Comparison of ENCODE assay signal across 9 cellular contexts in the genomic region with DNA sequence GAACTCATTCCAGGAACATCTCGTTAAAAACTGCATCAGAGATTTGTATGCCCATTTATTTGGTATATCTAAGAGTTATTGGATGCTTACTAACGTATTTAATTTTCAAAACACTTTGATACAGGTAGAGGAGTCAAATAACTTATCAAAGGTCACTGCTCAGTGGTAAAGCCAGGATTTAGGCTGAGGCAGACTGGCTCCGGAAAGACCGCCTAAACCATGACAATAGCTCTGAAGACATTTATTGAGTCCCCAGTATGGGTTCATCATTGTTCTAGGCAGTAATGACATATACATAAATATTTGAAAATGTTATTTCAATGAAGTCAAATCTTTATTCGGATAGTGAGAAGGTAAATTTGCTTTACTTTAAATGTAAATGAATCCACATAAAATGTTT. TPM values are rescaled to one million over a fixed set of nuclear protein-coding genes. Genes with fewer than 3 reads are reported as not detected.
A peak's percentile ranks its signal among the peaks of the same experiment; 100 is the strongest.
DNase-seq lines count a peak whose midpoint lies in the region; ATAC-seq and TF ChIP-seq lines count a peak whose summit lies in the region.
"Had no signal": no experiment of that assay in that cellular context is flagged by ENCODE, and none has a peak within 500 bp of the region (broad histone marks: within the 10 kb centered on the region; RNA-seq: fewer than 3 reads in every experiment).

No MANE protein-coding gene starts in this region.

- H3F3A ChIP-seq in smooth muscle cell (ENCODE audit: low read depth), result peaks cover 22% of the 10 kb centered on the region

- H3K4me3 Mint-ChIP-seq in activated T-cell treated with anti-CD3 and anti-CD28 coated beads, Interleukin-2, amount 50 U/mL, for 72 hours, result peak overlapping the region; percentile 99
- peak overlapping the region; percentile 93 for H3K4me3 Mint-ChIP-seq in endodermal cell

- no peaks in the 10 kb centered on the region for H3K27me3 Mint-ChIP-seq in activated T-cell treated with anti-CD3 and anti-CD28 coated beads, Interleukin-2, amount 50 U/mL, for 72 hours (ENCODE audit: low read depth)
- H3K27me3 Mint-ChIP-seq in endodermal cell (ENCODE audit: insufficient read depth), result no peaks in the 10 kb centered on the region

- CTCF ChIA-PET in Panc1 (lab: Charles Lee), result no interaction called here
- CTCF ChIA-PET in RWPE1 (lab: Yijun Ruan, JAX), result no interaction called here

- ATAC-seq in activated T-cell treated with anti-CD3 and anti-CD28 coated beads, Interleukin-2, amount 50 U/mL, for 72 hours (replicated peaks in 1 of 2), result no peak
- no peak for ATAC-seq in Panc1
- no peak for ATAC-seq in GM19324 (IDR thresholded peaks at IDR 0.05; ENCODE audit: low FRiP score, unreplicated experiment)

- intact Hi-C loops in Panc1 (cut with micrococcal nuclease; ENCODE audit: unreplicated experiment), result no loop called here

- H3K9me3 Mint-ChIP-seq in activated T-cell treated with anti-CD3 and anti-CD28 coated beads, Interleukin-2, amount 50 U/mL, for 72 hours, result no peaks in the 10 kb centered on the region
- no peaks in the 10 kb centered on the region for H3K9me3 Mint-ChIP-seq in endodermal cell

- no TSS peak for BruUV-seq in Panc1 (replicated peaks; lab: Mats Ljungman, UMichigan)

- H3K4me2 ChIP-seq in smooth muscle cell, result peak overlapping the region; percentile 88

- H3K4me1 ChIP-seq in Panc1 (ENCODE audit: control insufficient read depth, insufficient read depth, low read length) (peaks cover 12% of the 10 kb centered on the region), endodermal cell (ENCODE audit: control insufficient read depth, insufficient read depth, low read length) (no peaks in the 10 kb centered on the region), smooth muscle cell (ENCODE audit: low read depth) (peaks cover 28% of the 10 kb centered on the region)

- H3K27me3 ChIP-seq in Panc1 (ENCODE audit: control insufficient read depth, insufficient read depth, low read length) (no peaks in the 10 kb centered on the region), endodermal cell (ENCODE audit: control insufficient read depth, insufficient read depth, low read length, poor library complexity, severe bottlenecking) (no peaks in the 10 kb centered on the region), smooth muscle cell (ENCODE audit: low read depth) (no peaks in the 10 kb centered on the region)

- H3K9me3 ChIP-seq in Panc1 (ENCODE audit: control insufficient read depth, insufficient read depth, low read depth, low read length) (no peaks in the 10 kb centered on the region), endodermal cell (ENCODE audit: control insufficient read depth, low read length) (no peaks in the 10 kb centered on the region), smooth muscle cell (replicated peaks; ENCODE audit: low read depth) (no peaks in the 10 kb centered on the region)

- H3K27ac ChIP-seq in Panc1 (ENCODE audit: low read length) (peak overlapping the region; percentile 93), endodermal cell (ENCODE audit: low read depth, low read length) (no peak overlapping the region), smooth muscle cell (ENCODE audit: low read depth) (peak overlapping the region; percentile 93), RWPE1 (no peak overlapping the region)

- H3K9ac ChIP-seq in endodermal cell (ENCODE audit: extremely low read depth, low read length, poor library complexity, severe bottlenecking) (no peak overlapping the region), smooth muscle cell (ENCODE audit: low read depth) (peak overlapping the region; percentile 76)

- H3K36me3 ChIP-seq in Panc1 (ENCODE audit: control insufficient read depth, insufficient read depth, low read length), result no peaks in the 10 kb centered on the region; the same call in none of the 2 replicates
- H3K36me3 ChIP-seq in endodermal cell (ENCODE audit: control insufficient read depth, insufficient read depth, low read length), result no peaks in the 10 kb centered on the region
- no peaks in the 10 kb centered on the region for H3K36me3 ChIP-seq in smooth muscle cell (ENCODE audit: low read depth)

- H3K27ac Mint-ChIP-seq in activated T-cell treated with anti-CD3 and anti-CD28 coated beads, Interleukin-2, amount 50 U/mL, for 72 hours, result peak overlapping the region; percentile 54
- no peak overlapping the region for H3K27ac Mint-ChIP-seq in endodermal cell

- in situ Hi-C loops in Panc1 (cut with HindIII; ENCODE audit: low pct_unique_long_range_greater_than_20kb, low sequenced_read_pairs), result no loop called here

- POLR2A ChIA-PET in Panc1 (lab: Charles Lee), result interaction anchor here (0.6 to 0.9 kb wide), 2 partner anchors 30 to 127 kb away, joined by 3 to 4 read pairs; no protein-coding TSS in a partner anchor
- POLR2A ChIA-PET in RWPE1 (lab: Yijun Ruan, JAX; ENCODE audit: low non-redundant PET), result no interaction called here

- peaks cover 60% of the 10 kb centered on the region for H3K4me1 Mint-ChIP-seq in activated T-cell treated with anti-CD3 and anti-CD28 coated beads, Interleukin-2, amount 50 U/mL, for 72 hours (ENCODE audit: low read depth)
- H3K4me1 Mint-ChIP-seq in endodermal cell, result peaks cover 38% of the 10 kb centered on the region

- peaks cover 19 to 30% of the 10 kb centered on the region in 2 donors for H3K36me3 Mint-ChIP-seq in activated T-cell treated with anti-CD3 and anti-CD28 coated beads, Interleukin-2, amount 50 U/mL, for 72 hours (ENCODE audit: insufficient read depth in 2 of 2)
- H3K36me3 Mint-ChIP-seq in endodermal cell (ENCODE audit: low read depth), result no peaks in the 10 kb centered on the region

- peaks cover 30% of the 10 kb centered on the region for H3K79me2 ChIP-seq in smooth muscle cell (ENCODE audit: low read depth)

- H3K4me3 ChIP-seq in Panc1 (ENCODE audit: low read depth in 2 of 2, low read length in 2 of 2), result peak overlapping the region; percentile 86 to 88
- H3K4me3 ChIP-seq in endodermal cell (ENCODE audit: low read length), result peak overlapping the region; percentile 85
- H3K4me3 ChIP-seq in smooth muscle cell, result peak overlapping the region; percentile 72

- peaks cover 10% of the 10 kb centered on the region for H4K20me1 ChIP-seq in smooth muscle cell (ENCODE audit: low read depth)

- peak overlapping the region; percentile 61 for H2AFZ ChIP-seq in smooth muscle cell (ENCODE audit: low read depth)

- DNase-seq in activated T-cell treated with anti-CD3 and anti-CD28 coated beads, Interleukin-2, amount 50 U/mL, for 72 hours, result no peak
- DNase-seq in activated T-cell treated with anti-CD3 and anti-CD28 coated beads, Interleukin-2, amount 50 U/mL, for 1 hour, result no peak
- no peak for DNase-seq in Panc1 (ENCODE audit: low read depth, low spot score)
- DNase-seq in endodermal cell, result peak; percentile 51
- DNase-seq in smooth muscle cell (lab: John Stamatoyannopoulos, UW; ENCODE audit: unreplicated experiment), result no peak
- DNase-seq in RWPE1 (ENCODE audit: low spot score), result no peak
- DNase-seq in Ammon's horn (ENCODE audit: low spot score), result no peak
- DNase-seq: MV-4-11 had no signal

- no peak for TF ChIP-seq CTCF in Panc1 (IDR thresholded peaks at IDR 0.05)
- no peak for TF ChIP-seq CTCF in endodermal cell (conservative IDR thresholded peaks at IDR 0.05)
- no peak for TF ChIP-seq CTCF in smooth muscle cell (IDR thresholded peaks at IDR 0.05; ENCODE audit: borderline replicate concordance, insufficient read depth, poor library complexity, severe bottlenecking)
- TF ChIP-seq CTCF in RWPE1 (conservative IDR thresholded peaks at IDR 0.05; ENCODE audit: low read depth), result no peak

- WGBS in endodermal cell (ENCODE audit: insufficient coverage in 1 of 2, insufficient read length in 1 of 2), 2 experiments, result 62 to 100% methylated on average over 1 to 4 of the region's 5 CpGs
- 12% methylated on average over 5 of the region's 5 CpGs for WGBS in smooth muscle cell (ENCODE audit: low lambda C conversion rate)

RNA-seq across cellular contexts. Expression of gene WBP11, which starts 30.3 kb away (rescaled TPM):
- 100 to 1,000 TPM; 104 to 111 TPM for total RNA-seq in activated T-cell treated with anti-CD3 and anti-CD28 coated beads, Interleukin-2, amount 50 U/mL, for 72 hours
- total RNA-seq in Panc1 (2021; ENCODE audit: unreplicated experiment), result 47.3 TPM
- polyA plus RNA-seq in Panc1 (2012; ENCODE audit: insufficient read length), result 25.4 TPM
- 100 to 1,000 TPM in 1 of 2 donors, 10 to 100 TPM in 1; 97.4 to 150 TPM for total RNA-seq in endodermal cell
- 56.6 TPM for polyA plus RNA-seq in endodermal cell (2013, experiment 1 of 2)
- polyA plus RNA-seq in endodermal cell (2013, experiment 2 of 2), result 63.5 TPM
- total RNA-seq in smooth muscle cell, result 20.6 and 24.2 TPM in 2 replicates
- polyA plus RNA-seq in smooth muscle cell, result 55.7 and 56.8 TPM in 2 replicates

RNA-seq across cellular contexts. Expression of gene C12orf60, which starts 30.5 kb away (rescaled TPM):
- 1 to 10 TPM; 2.4 to 5.1 TPM for total RNA-seq in activated T-cell treated with anti-CD3 and anti-CD28 coated beads, Interleukin-2, amount 50 U/mL, for 72 hours
- total RNA-seq in Panc1 (2021; ENCODE audit: unreplicated experiment), result 0.54 TPM
- 0.57 TPM for polyA plus RNA-seq in Panc1 (2012; ENCODE audit: insufficient read length)
- total RNA-seq in endodermal cell, result 1 to 10 TPM; 2.5 to 3.3 TPM
- 4.3 TPM for polyA plus RNA-seq in endodermal cell (2013, experiment 1 of 2)
- polyA plus RNA-seq in endodermal cell (2013, experiment 2 of 2), result 4.2 TPM
- 0.63 and 1.6 TPM in 2 replicates for total RNA-seq in smooth muscle cell
- polyA plus RNA-seq in smooth muscle cell, result 1.2 and 1.3 TPM in 2 replicates

RNA-seq across cellular contexts. Expression of gene SMCO3, which starts 41.0 kb away (rescaled TPM):
- not detected for total RNA-seq in activated T-cell treated with anti-CD3 and anti-CD28 coated beads, Interleukin-2, amount 50 U/mL, for 72 hours
- total RNA-seq in Panc1 (2021; ENCODE audit: unreplicated experiment), result not detected
- not detected for polyA plus RNA-seq in Panc1 (2012; ENCODE audit: insufficient read length)
- total RNA-seq in endodermal cell, result not detected
- not detected for polyA plus RNA-seq in endodermal cell (2013, experiment 1 of 2)
- not detected for polyA plus RNA-seq in endodermal cell (2013, experiment 2 of 2)
- 0.22 and 1.7 TPM in 2 replicates for total RNA-seq in smooth muscle cell
- 0.93 and 2.4 TPM in 2 replicates for polyA plus RNA-seq in smooth muscle cell

Comparison
In these comparisons a context has a peak if more than half of its experiments do, and no peak if none do; other contexts are left out.
1. H3K27ac ChIP-seq: peak in Panc1 (single experiment) and smooth muscle cell (single experiment); none in endodermal cell (single experiment) and RWPE1 (single experiment).
2. Peak in every context shown above with its lines, with median percentiles within 50 percentile points of each other: H3K4me3 ChIP-seq.